Comparison of ENCODE assay signal across 16 cellular contexts in genomic region chr3:126340081-126340511, GRCh38. TPM values are rescaled to one million over a fixed set of nuclear protein-coding genes. Genes with fewer than 3 reads are reported as not detected.
DNase-seq lines count a peak whose midpoint lies in the region; ATAC-seq and TF ChIP-seq lines count a peak whose summit lies in the region.
"Had no signal": no experiment of that assay in that cellular context is flagged by ENCODE, and none has a peak within 500 bp of the region (broad histone marks: within the 10 kb centered on the region; RNA-seq: fewer than 3 reads in every experiment).

No MANE protein-coding gene starts in this region.

- no peak overlapping the region for H3K18ac ChIP-seq in H9 (ENCODE audit: insufficient read length, low read depth, low read length)

- H4K8ac ChIP-seq in H9 (replicated peaks; ENCODE audit: insufficient read length, low read depth, low read length): no peak overlapping the region

- no peaks in the 10 kb centered on the region for H3K79me1 ChIP-seq in H9 (ENCODE audit: insufficient read depth, low read depth, low read length, poor library complexity, severe bottlenecking)

- no peak overlapping the region for H2AFZ ChIP-seq in H9 (ENCODE audit: low read length)
- H2AFZ ChIP-seq: hepatocyte had no signal

- no peak overlapping the region for H3K23ac ChIP-seq in H9 (ENCODE audit: insufficient read length, low read depth, low read length)

- no peak overlapping the region for H2BK120ac ChIP-seq in H9 (ENCODE audit: low read depth, low read length, poor library complexity, severe bottlenecking)

- H3K27ac ChIP-seq in gastrocnemius medialis (peak overlapping the region in 3 of 4 donors; percentile 9 to 59 (median 55)), H9 (ENCODE audit: insufficient read length, low read depth, low read length) (no peak overlapping the region)
- H3K27ac ChIP-seq: hepatocyte had no signal

- H3K9ac ChIP-seq in H9 (ENCODE audit: extremely low read depth, insufficient read length, low read length): no peak overlapping the region

- intact Hi-C loops in left ventricle myocardium superior (cut with micrococcal nuclease): no loop called here
- intact Hi-C loops in gastrocnemius medialis (cut with DNase I; ENCODE audit: low total_unique reads): no loop called here

- peak; percentile 72 for ATAC-seq in left ventricle myocardium superior
- ATAC-seq in gastrocnemius medialis: peak; percentile 16 to 55
- ATAC-seq in HG02840 (IDR thresholded peaks at IDR 0.05; ENCODE audit: low FRiP score, unreplicated experiment): no peak
- ATAC-seq: activated CD4-positive, CD25-positive, alpha-beta regulatory T cell treated with anti-CD3 and anti-CD28 coated beads, Interleukin-2, amount 50 U/mL, for 24 hours had no signal

- no peaks in the 10 kb centered on the region for H3K36me3 ChIP-seq in gastrocnemius medialis

- TF ChIP-seq POLR2A in gastrocnemius medialis (IDR thresholded peaks at IDR 0.05): no peak

- DNase-seq in GM03348 (ENCODE audit: low spot score) (peak; percentile 68), cardiac fibroblast (ENCODE audit: low read depth in 2 of 2) (peak; percentile 69 to 89), left ventricle myocardium superior (peak; percentile 45), gastrocnemius medialis (peak; percentile 3 to 68), H9 (no peak), epidermal melanocyte (ENCODE audit: insufficient read length, low spot score) (no peak)
- no peak for DNase-seq in T-helper 2 cell treated with Interferon-gamma antibody and Interleukin-4, amounts not matched to agents 5 μg/mL and 100 μg/mL, for 36 hours (ENCODE audit: low spot score)
- DNase-seq: AML-193; MV-4-11; NCI-H2227 treated with DMSO at 0.1 percent for 48 hours; stimulated activated CD4-positive, alpha-beta T cell treated with anti-CD3 and anti-CD28 coated beads, Interleukin-15, amount 100 ng/mL, for 24 hours had no signal

- peaks cover 9 to 10% of the 10 kb centered on the region in 2 experiments; a peak in 3 of 4 replicates for H3K4me1 Mint-ChIP-seq in H9
- H3K4me1 Mint-ChIP-seq in T-helper 2 cell treated with Interferon-gamma antibody and Interleukin-4, amounts not matched to agents 5 μg/mL and 100 μg/mL, for 36 hours (ENCODE audit: low read depth): no peaks in the 10 kb centered on the region

- H2BK20ac ChIP-seq in H9 (ENCODE audit: low read depth, low read length, poor library complexity, severe bottlenecking): no peak overlapping the region

- in situ Hi-C loops in gastrocnemius medialis (cut with MboI; ENCODE audit: low sequenced_read_pairs in 4 of 4): no loop called here

- H3K27me3 Mint-ChIP-seq in H9 (ENCODE audit: low read depth): peaks cover 7% of the 10 kb centered on the region
- no peaks in the 10 kb centered on the region for H3K27me3 Mint-ChIP-seq in T-helper 2 cell treated with Interferon-gamma antibody and Interleukin-4, amounts not matched to agents 5 μg/mL and 100 μg/mL, for 36 hours (ENCODE audit: low read depth)

- no peak overlapping the region for H3T11ph ChIP-seq in H9 (ENCODE audit: low read length)

- no peak overlapping the region for H3K27ac Mint-ChIP-seq in H9
- H3K27ac Mint-ChIP-seq in T-helper 2 cell treated with Interferon-gamma antibody and Interleukin-4, amounts not matched to agents 5 μg/mL and 100 μg/mL, for 36 hours: no peak overlapping the region
- H3K27ac Mint-ChIP-seq: activated T-cell treated with anti-CD3 and anti-CD28 coated beads, Interleukin-2, amount 50 U/mL, for 24 hours had no signal

- H3K4me1 ChIP-seq in gastrocnemius medialis (peaks cover 6 to 20% of the 10 kb centered on the region in 2 donors), H9 (ENCODE audit: insufficient read depth, low read length) (no peaks in the 10 kb centered on the region)

- no peak overlapping the region for H3K56ac ChIP-seq in H9 (ENCODE audit: insufficient read length, low read depth, low read length)

- H2BK15ac ChIP-seq in H9 (ENCODE audit: low read depth, low read length): no peak overlapping the region

- no peaks in the 10 kb centered on the region for H3K27me3 ChIP-seq in gastrocnemius medialis
- no peaks in the 10 kb centered on the region for H3K27me3 ChIP-seq in H9 (ENCODE audit: insufficient read depth, low read length)
- H3K27me3 ChIP-seq: hepatocyte had no signal

- H2BK12ac ChIP-seq in H9 (ENCODE audit: insufficient read length, low read depth, low read length): no peak overlapping the region

- H4K20me1 ChIP-seq in H9 (ENCODE audit: control insufficient read depth, insufficient read depth, insufficient read length): no peaks in the 10 kb centered on the region

- WGBS in H9 (ENCODE audit: extremely low coverage, insufficient read length, low lambda C conversion rate): no CpG with 5 or more reads among the region's 4 CpGs

- TF ChIP-seq CTCF in cardiac fibroblast (IDR thresholded peaks at IDR 0.05; ENCODE audit: low read depth, low read length) (no peak), gastrocnemius medialis (IDR thresholded peaks at IDR 0.05 in 4 of 5, conservative IDR thresholded peaks at IDR 0.05 in 1 of 5) (no peak), H9 (conservative IDR thresholded peaks at IDR 0.05) (no peak)

- no peak overlapping the region for H4K91ac ChIP-seq in H9 (ENCODE audit: insufficient read length, low read depth, low read length)

- no peak overlapping the region for H3K4ac ChIP-seq in H9 (ENCODE audit: low read depth, low read length)

- no peak overlapping the region for H3K4me3 Mint-ChIP-seq in H9
- H3K4me3 Mint-ChIP-seq in T-helper 2 cell treated with Interferon-gamma antibody and Interleukin-4, amounts not matched to agents 5 μg/mL and 100 μg/mL, for 36 hours: no peak overlapping the region
- H3K4me3 Mint-ChIP-seq: activated T-cell treated with anti-CD3 and anti-CD28 coated beads, Interleukin-2, amount 50 U/mL, for 24 hours had no signal

- H2BK5ac ChIP-seq in H9 (ENCODE audit: insufficient read length, low read length): no peak overlapping the region

- no peaks in the 10 kb centered on the region for H3K79me2 ChIP-seq in H9 (ENCODE audit: insufficient read depth, low read length)
- H3K79me2 ChIP-seq: hepatocyte had no signal

- H3K23me2 ChIP-seq in H9 (ENCODE audit: insufficient read length, low read depth, low read length, poor library complexity, severe bottlenecking): no peaks in the 10 kb centered on the region

- no peak overlapping the region for H3K4me2 ChIP-seq in H9 (ENCODE audit: insufficient read depth, insufficient read length, low read length)
- H3K4me2 ChIP-seq: hepatocyte had no signal

- H3K14ac ChIP-seq in H9 (ENCODE audit: insufficient read depth, low read length): no peak overlapping the region; the same call in 1 of the 2 replicates

- H3K9me3 Mint-ChIP-seq in H9: no peaks in the 10 kb centered on the region
- H3K9me3 Mint-ChIP-seq in T-helper 2 cell treated with Interferon-gamma antibody and Interleukin-4, amounts not matched to agents 5 μg/mL and 100 μg/mL, for 36 hours: no peaks in the 10 kb centered on the region
- H3K9me3 Mint-ChIP-seq: activated T-cell treated with anti-CD3 and anti-CD28 coated beads, Interleukin-2, amount 50 U/mL, for 24 hours had no signal

- H3K9me3 ChIP-seq in gastrocnemius medialis (no peaks in the 10 kb centered on the region), H9 (ENCODE audit: control insufficient read depth, low read depth, low read length) (no peaks in the 10 kb centered on the region)

- H3K4me3 ChIP-seq in cardiac fibroblast (replicated peaks in 1 of 2; ENCODE audit: low read depth in 2 of 2, low read length in 2 of 2) (no peak overlapping the region), gastrocnemius medialis (no peak overlapping the region)
- H3K4me3 ChIP-seq: hepatocyte had no signal

- H2AK5ac ChIP-seq in H9 (ENCODE audit: insufficient read length, low read length): no peak overlapping the region

- H3K36me3 Mint-ChIP-seq in H9 (ENCODE audit: insufficient read depth in 1 of 3, low read depth in 3 of 3): peaks cover 0 to 2% (median 2%) of the 10 kb centered on the region in 3 experiments; a peak in 4 of 7 replicates
- no peaks in the 10 kb centered on the region for H3K36me3 Mint-ChIP-seq in T-helper 2 cell treated with Interferon-gamma antibody and Interleukin-4, amounts not matched to agents 5 μg/mL and 100 μg/mL, for 36 hours (ENCODE audit: low read depth)

- no peak overlapping the region for H4K5ac ChIP-seq in H9 (ENCODE audit: insufficient read length, low read depth, low read length)

RNA-seq across cellular contexts. Expression of gene KLF15, which starts 17.1 kb away (rescaled TPM):
- total RNA-seq in left ventricle myocardium superior (28.5 TPM), gastrocnemius medialis (100 to 1,000 TPM in 2 of 4 donors, 10 to 100 TPM in 2; 75.1 to 157 (median 106) TPM), H9 (2021) (10.8 and 11.4 TPM in 2 replicates)

RNA-seq across cellular contexts. Expression of gene CFAP100, which starts 54.6 kb away (rescaled TPM):
- total RNA-seq in left ventricle myocardium superior (not detected), gastrocnemius medialis (not detected), H9 (2021) (0.26 and 0.44 TPM in 2 replicates)
- total RNA-seq: hepatocyte, urinary bladder had no signal

Comparison
In these comparisons a context has a peak if more than half of its experiments do, and no peak if none do; other contexts are left out.
1. DNase-seq: peak in GM03348 (single experiment), cardiac fibroblast (2 of 2), left ventricle myocardium superior (single experiment) and gastrocnemius medialis (2 of 2); none in H9 (single experiment), epidermal melanocyte (single experiment) and T-helper 2 cell treated with Interferon-gamma antibody and Interleukin-4, amounts not matched to agents 5 μg/mL and 100 μg/mL, for 36 hours (single experiment).